In genomic region chr5:160119142-160119904, GRCh38 we compare ENCODE assay signal across 8 cellular contexts. TPM values are rescaled to one million over a fixed set of nuclear protein-coding genes. Genes with fewer than 3 reads are reported as not detected.
DNase-seq lines count a peak whose midpoint lies in the region; ATAC-seq, FAIRE-seq and TF ChIP-seq lines count a peak whose summit lies in the region.

TSS of gene PWWP2A (minus strand) at chr5:160119450. CDS start at chr5:160119388, 62 bp downstream.

- ATAC-seq in GM21381 (IDR thresholded peaks at IDR 0.05; ENCODE audit: unreplicated experiment), result peak; percentile 88
- peak; percentile 97 for ATAC-seq in activated CD8-positive, alpha-beta memory T cell treated with anti-CD3 and anti-CD28 coated beads, Interleukin-2, amount 10 ng/mL, durations not matched to agents 7 days and 5 days
- peak; percentile 88 for ATAC-seq in memory B cell (ENCODE audit: low read depth)

- H4K5ac ChIP-seq in H1 (ENCODE audit: insufficient read length, low read depth, low read length), result peak within 1 kb of the TSS; percentile 64

- peaks cover 1 to 2% of the 10 kb centered on the region in 2 experiments for H4K20me1 ChIP-seq in H1 (replicated peaks in 1 of 2; ENCODE audit: control insufficient read depth in 1 of 2, insufficient read depth in 2 of 2, low read length in 2 of 2)

- peak within 1 kb of the TSS; percentile 88 for H3K27ac Mint-ChIP-seq in activated CD8-positive, alpha-beta memory T cell treated with anti-CD3 and anti-CD28 coated beads, Interleukin-2, amount 10 ng/mL, durations not matched to agents 7 days and 5 days
- H3K27ac Mint-ChIP-seq in memory B cell, result peak within 1 kb of the TSS; percentile 88

- no peaks in the 10 kb centered on the region for H3K9me3 ChIP-seq in NT2/D1 (ENCODE audit: insufficient read depth, low read length)
- no peaks in the 10 kb centered on the region for H3K9me3 ChIP-seq in H1 (ENCODE audit: insufficient read depth in 2 of 2, low read depth in 1 of 2, low read length in 1 of 2)

- no peak within 1 kb of the TSS for H3K14ac ChIP-seq in H1 (ENCODE audit: insufficient read length)

- no peak within 1 kb of the TSS for H2BK20ac ChIP-seq in H1 (ENCODE audit: low read length)

- H3K36me3 ChIP-seq in NT2/D1 (ENCODE audit: insufficient read depth, insufficient read length, low read length), result peaks cover 15% of the 10 kb centered on the region
- peaks cover 0 to 25% (median 12%) of the 10 kb centered on the region in 4 experiments; a peak in 6 of 8 replicates for H3K36me3 ChIP-seq in H1 (ENCODE audit: control insufficient read depth in 2 of 4, insufficient read depth in 4 of 4, low read length in 3 of 4)

- H3K23ac ChIP-seq in H1 (ENCODE audit: insufficient read length), result no peak within 1 kb of the TSS

- CTCF ChIA-PET in activated CD8-positive, alpha-beta memory T cell treated with anti-CD3 and anti-CD28 coated beads, Interleukin-2, amount 10 ng/mL, durations not matched to agents 7 days and 5 days (lab: Charles Lee), result interaction anchor here (1.5 kb wide), 1 partner anchor 98 kb away, joined by 12 read pairs; no protein-coding TSS in a partner anchor
- CTCF ChIA-PET in H1 (lab: Charles Lee; ENCODE audit: partially characterized antibody), result interaction anchor here (0.5 kb wide), 1 partner anchor 41 kb away, joined by 3 read pairs; no protein-coding TSS in a partner anchor

- DNase-seq in Caki2 (ENCODE audit: low read depth) (peak; percentile 100), HUDEP-2 (lab: John Stamatoyannopoulos, UW; ENCODE audit: unreplicated experiment in 76 of 76) (peak; percentile 50 to 99 (median 97)), NT2/D1 (ENCODE audit: low read depth, low spot score) (peak; percentile 98), H1 (ENCODE audit: low read depth in 1 of 2, low spot score in 2 of 2) (peak; percentile 90 to 99), memory B cell (ENCODE audit: low spot score in 2 of 2) (peak; percentile 80 to 96)
- peak; percentile 98 for DNase-seq in activated CD8-positive, alpha-beta memory T cell treated with anti-CD3 and anti-CD28 coated beads, Interleukin-2, amount 10 ng/mL, durations not matched to agents 7 days and 5 days
- peak; percentile 94 for DNase-seq in stimulated activated CD8-positive, alpha-beta memory T cell treated with anti-CD3 and anti-CD28 coated beads, Interleukin-12 subunit alpha, Interleukin-12 subunit beta, amount 100 ng/mL, for 24 hours (ENCODE audit: extremely low read depth)

- peaks cover 10% of the 10 kb centered on the region for H3K36me3 Mint-ChIP-seq in activated CD8-positive, alpha-beta memory T cell treated with anti-CD3 and anti-CD28 coated beads, Interleukin-2, amount 10 ng/mL, durations not matched to agents 7 days and 5 days
- peaks cover 4% of the 10 kb centered on the region for H3K36me3 Mint-ChIP-seq in memory B cell

- peak within 1 kb of the TSS; percentile 63 to 71 for H3K4me2 ChIP-seq in H1 (ENCODE audit: insufficient read depth in 1 of 2, low read depth in 2 of 2, low read length in 2 of 2)

- H3K9me3 Mint-ChIP-seq in activated CD8-positive, alpha-beta memory T cell treated with anti-CD3 and anti-CD28 coated beads, Interleukin-2, amount 10 ng/mL, durations not matched to agents 7 days and 5 days (ENCODE audit: low read depth), result no peaks in the 10 kb centered on the region
- H3K9me3 Mint-ChIP-seq in memory B cell, result no peaks in the 10 kb centered on the region

- H3K9ac ChIP-seq in NT2/D1 (ENCODE audit: insufficient read length, low read depth) (peak within 1 kb of the TSS; percentile 94), H1 (replicated peaks in 1 of 4; ENCODE audit: extremely low read depth in 1 of 4, low read depth in 3 of 4, low read length in 3 of 4) (peak within 1 kb of the TSS; percentile 77 to 99 (median 86))

- TF ChIP-seq RAD21 in H1 (IDR thresholded peaks at IDR 0.05 in 1 of 2, conservative IDR thresholded peaks at IDR 0.05 in 1 of 2; ENCODE audit: low read depth in 2 of 2, low read length in 2 of 2), result no peak

- 0 out of 2 replicates have a peak, but pooled peaks cover 3% of the 10 kb centered on the region for H3K23me2 ChIP-seq in H1 (ENCODE audit: low read depth, low read length)

- in situ Hi-C loops in Caki2 (cut with HindIII; ENCODE audit: low pct_unique_long_range_greater_than_20kb, low sequenced_read_pairs), result no loop called here

- peak within 1 kb of the TSS; percentile 97 for H4K8ac ChIP-seq in H1 (ENCODE audit: extremely low read depth, insufficient read depth, low read length)

- H3K4me1 Mint-ChIP-seq in activated CD8-positive, alpha-beta memory T cell treated with anti-CD3 and anti-CD28 coated beads, Interleukin-2, amount 10 ng/mL, durations not matched to agents 7 days and 5 days, result peaks cover 18% of the 10 kb centered on the region
- peaks cover 9% of the 10 kb centered on the region for H3K4me1 Mint-ChIP-seq in memory B cell

- no peaks in the 10 kb centered on the region for H3K27me3 ChIP-seq in NT2/D1 (ENCODE audit: insufficient read depth, insufficient read length)
- H3K27me3 ChIP-seq in H1 (replicated peaks in 1 of 4; ENCODE audit: control insufficient read depth in 3 of 4, extremely low read depth in 1 of 4, insufficient read depth in 3 of 4, low read length in 3 of 4), result no peaks in the 10 kb centered on the region

- no peak for TF ChIP-seq EP300 in H1 (IDR thresholded peaks at IDR 0.05; ENCODE audit: borderline replicate concordance in 1 of 2, low read depth in 2 of 2, low read length in 2 of 2)

- peak within 1 kb of the TSS; percentile 82 for H3K18ac ChIP-seq in H1 (ENCODE audit: extremely low read depth, low read length)

- TF ChIP-seq CTCF in H1 (IDR thresholded peaks at IDR 0.05; ENCODE audit: control extremely low read depth in 1 of 3, insufficient read depth in 1 of 3, low read depth in 1 of 3, low read length in 3 of 3), result no peak

- H3K27ac ChIP-seq in H1 (ENCODE audit: low read depth, low read length), result peak within 1 kb of the TSS; percentile 81

- peak; percentile 71 to 84 for TF ChIP-seq POLR2A in H1 (IDR thresholded peaks at IDR 0.05; ENCODE audit: control extremely low read depth in 1 of 2, low read depth in 2 of 2, low read length in 2 of 2)

- H3K79me2 ChIP-seq in H1 (ENCODE audit: control insufficient read depth in 1 of 2, insufficient read depth in 2 of 2, low read length in 2 of 2), result peaks cover 4 to 43% of the 10 kb centered on the region in 2 experiments; a peak in 3 of 4 replicates

- no peaks in the 10 kb centered on the region for H3K27me3 Mint-ChIP-seq in activated CD8-positive, alpha-beta memory T cell treated with anti-CD3 and anti-CD28 coated beads, Interleukin-2, amount 10 ng/mL, durations not matched to agents 7 days and 5 days
- peaks cover 8% of the 10 kb centered on the region for H3K27me3 Mint-ChIP-seq in memory B cell

- H2BK5ac ChIP-seq in H1 (ENCODE audit: low read depth, low read length), result peak within 1 kb of the TSS; percentile 92

- peak within 1 kb of the TSS; percentile 22 for H2BK120ac ChIP-seq in H1 (replicated peaks; ENCODE audit: low read depth, low read length)

- peak within 1 kb of the TSS; percentile 95 for H4K91ac ChIP-seq in H1 (replicated peaks; ENCODE audit: insufficient read length, low read length)

- H3K4me3 Mint-ChIP-seq in activated CD8-positive, alpha-beta memory T cell treated with anti-CD3 and anti-CD28 coated beads, Interleukin-2, amount 10 ng/mL, durations not matched to agents 7 days and 5 days, result peak within 1 kb of the TSS; percentile 82
- H3K4me3 Mint-ChIP-seq in memory B cell, result peak within 1 kb of the TSS; percentile 94

- no peak within 1 kb of the TSS for H2BK12ac ChIP-seq in H1 (ENCODE audit: low read depth, low read length)

- POLR2A ChIA-PET in H1 (lab: Charles Lee; ENCODE audit: partially characterized antibody), result interaction anchor here (0.7 to 1.6 kb wide), 12 partner anchors 9 to 226 kb away, joined by 3 to 12 read pairs (median 4); no protein-coding TSS in a partner anchor

- H3K4me1 ChIP-seq in NT2/D1 (ENCODE audit: insufficient read depth, insufficient read length) (no peaks in the 10 kb centered on the region), H1 (replicated peaks in 1 of 4; ENCODE audit: control insufficient read depth in 3 of 4, insufficient read depth in 4 of 4, low read length in 3 of 4) (peaks cover 0 to 5% (median 0%) of the 10 kb centered on the region in 4 experiments; a peak in 2 of 7 replicates)

- H3K79me1 ChIP-seq in H1 (ENCODE audit: low read depth, low read length), result no peaks in the 10 kb centered on the region; the same call in 1 of the 2 replicates

- no peak within 1 kb of the TSS for H2AFZ ChIP-seq in H1 (ENCODE audit: low read length)

- peak; percentile 100 for FAIRE-seq in H1 (lab: Jason Lieb, UNC)

- peak within 1 kb of the TSS; percentile 46 for H3K4ac ChIP-seq in H1 (replicated peaks; ENCODE audit: insufficient read length, low read depth, low read length)

- no peak within 1 kb of the TSS for H2AK5ac ChIP-seq in H1 (ENCODE audit: low read depth, low read length)

- 2% methylated on average over 44 of the region's 55 CpGs; no CpG with 5 or more reads in 1 of the 2 experiments for WGBS in H1 (ENCODE audit: extremely low coverage in 1 of 2, insufficient coverage in 1 of 2, insufficient read length in 1 of 2, insufficient replicate concordance in 2 of 2, low coverage in 1 of 2, low lambda C conversion rate in 2 of 2, missing lambda C conversion rate in 1 of 2), 2 experiments

- peak within 1 kb of the TSS; percentile 90 for H3K56ac ChIP-seq in H1 (replicated peaks; ENCODE audit: insufficient read length, low read depth, low read length)

- H3K4me3 ChIP-seq in NT2/D1 (ENCODE audit: insufficient read length, low read depth) (peak within 1 kb of the TSS; percentile 81), H1 (ENCODE audit: extremely low read depth in 1 of 4, insufficient read depth in 2 of 4, low read depth in 3 of 4, low read length in 4 of 4) (peak within 1 kb of the TSS; percentile 85 to 97 (median 86))

- no peak within 1 kb of the TSS for H2BK15ac ChIP-seq in H1 (ENCODE audit: low read length)

TF ChIP-seq in H1, 55 proteins besides CTCF, POLR2A, EP300 and RAD21 (continues in another document):
- TF ChIP-seq RXRA (IDR thresholded peaks at IDR 0.05; ENCODE audit: insufficient read depth, low read depth, low read length) (no peak), GTF2F1 (IDR thresholded peaks at IDR 0.05; ENCODE audit: borderline replicate concordance, low read depth, low read length) (no peak), SP2 (IDR thresholded peaks at IDR 0.05; ENCODE audit: low read length) (peak; percentile 95)

RNA-seq across cellular contexts. Expression of gene PWWP2A, which starts in this region (rescaled TPM):
- total RNA-seq in Caki2 (2014; rRNA removed; shearing (Covaris generic); ENCODE audit: low replicate concordance), result 16.2 and 31.2 TPM in 2 replicates
- 10 to 100 TPM; 21.0 to 24.1 TPM for total RNA-seq in activated CD8-positive, alpha-beta memory T cell treated with anti-CD3 and anti-CD28 coated beads, Interleukin-2, amount 10 ng/mL, durations not matched to agents 7 days and 5 days
- 60.0 and 63.0 TPM in 2 replicates for total RNA-seq in H1 (2021; fragmentation: NEBNext Ultra II Directional; extraction: Animal tissue kit (Norgen Biotek cat#: 25700))
- 16.9 and 18.5 TPM in 2 replicates for polyA plus RNA-seq in H1 (2011; rRNA removed)
- polyA plus RNA-seq in H1 (2011; cell fraction: cytosol; rRNA removed), result 22.2 TPM
- polyA plus RNA-seq in H1 (2011; cell fraction: nucleus; rRNA removed), result 25.5 TPM
- 29.4 to 43.1 TPM (median 36.3 TPM) in 4 replicates for polyA plus RNA-seq in H1 (2012, experiment 1 of 2)
- 6.0 TPM for polyA plus RNA-seq in H1 (2012, experiment 2 of 2)
- 42.3 TPM for polyA plus RNA-seq in H1 (2013, experiment 1 of 2)
- polyA plus RNA-seq in H1 (2013, experiment 2 of 2), result 40.8 TPM
- polyA minus RNA-seq in H1 (2011; rRNA and poly(A)+ RNA removed), result 38.0 and 38.8 TPM in 2 replicates
- polyA minus RNA-seq in H1 (2011; cell fraction: cytosol; rRNA and poly(A)+ RNA removed), result 25.3 TPM
- polyA minus RNA-seq in H1 (2011; cell fraction: nucleus; rRNA and poly(A)+ RNA removed), result 40.5 TPM

Comparison
In these comparisons a context has a peak if more than half of its experiments do, and no peak if none do; other contexts are left out.
1. Peak in every context shown above with its lines: DNase-seq, ATAC-seq, H3K4me3 ChIP-seq and H3K27ac ChIP-seq.